1 cellular context compared by ENCODE assay signal in the genomic region with DNA sequence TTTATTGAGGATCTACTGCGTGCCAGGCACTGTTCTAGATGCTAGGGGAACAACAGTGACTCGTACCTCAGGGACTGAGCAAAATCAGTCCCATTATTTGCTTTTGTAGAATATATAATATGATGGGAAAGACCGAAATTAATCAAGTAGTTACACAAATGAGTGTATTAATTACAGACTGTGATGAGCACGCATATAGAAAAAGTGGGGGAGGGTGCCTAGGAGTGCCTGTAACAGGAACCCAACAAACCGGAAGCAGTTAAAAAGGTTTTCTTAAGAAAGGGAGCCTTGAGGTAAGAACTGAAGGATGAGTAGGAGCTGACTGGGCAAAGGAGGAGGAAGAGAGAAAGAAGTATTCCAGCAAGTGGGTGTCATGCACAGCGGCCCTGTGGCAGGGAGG.
TF ChIP-seq lines count a peak whose summit lies in the region.

No MANE protein-coding gene starts in this region.

TF ChIP-seq in K562, 482 proteins besides CTCF, POLR2A, EP300 and RAD21 (continued from another document):
- TF ChIP-seq, protein P1, sequence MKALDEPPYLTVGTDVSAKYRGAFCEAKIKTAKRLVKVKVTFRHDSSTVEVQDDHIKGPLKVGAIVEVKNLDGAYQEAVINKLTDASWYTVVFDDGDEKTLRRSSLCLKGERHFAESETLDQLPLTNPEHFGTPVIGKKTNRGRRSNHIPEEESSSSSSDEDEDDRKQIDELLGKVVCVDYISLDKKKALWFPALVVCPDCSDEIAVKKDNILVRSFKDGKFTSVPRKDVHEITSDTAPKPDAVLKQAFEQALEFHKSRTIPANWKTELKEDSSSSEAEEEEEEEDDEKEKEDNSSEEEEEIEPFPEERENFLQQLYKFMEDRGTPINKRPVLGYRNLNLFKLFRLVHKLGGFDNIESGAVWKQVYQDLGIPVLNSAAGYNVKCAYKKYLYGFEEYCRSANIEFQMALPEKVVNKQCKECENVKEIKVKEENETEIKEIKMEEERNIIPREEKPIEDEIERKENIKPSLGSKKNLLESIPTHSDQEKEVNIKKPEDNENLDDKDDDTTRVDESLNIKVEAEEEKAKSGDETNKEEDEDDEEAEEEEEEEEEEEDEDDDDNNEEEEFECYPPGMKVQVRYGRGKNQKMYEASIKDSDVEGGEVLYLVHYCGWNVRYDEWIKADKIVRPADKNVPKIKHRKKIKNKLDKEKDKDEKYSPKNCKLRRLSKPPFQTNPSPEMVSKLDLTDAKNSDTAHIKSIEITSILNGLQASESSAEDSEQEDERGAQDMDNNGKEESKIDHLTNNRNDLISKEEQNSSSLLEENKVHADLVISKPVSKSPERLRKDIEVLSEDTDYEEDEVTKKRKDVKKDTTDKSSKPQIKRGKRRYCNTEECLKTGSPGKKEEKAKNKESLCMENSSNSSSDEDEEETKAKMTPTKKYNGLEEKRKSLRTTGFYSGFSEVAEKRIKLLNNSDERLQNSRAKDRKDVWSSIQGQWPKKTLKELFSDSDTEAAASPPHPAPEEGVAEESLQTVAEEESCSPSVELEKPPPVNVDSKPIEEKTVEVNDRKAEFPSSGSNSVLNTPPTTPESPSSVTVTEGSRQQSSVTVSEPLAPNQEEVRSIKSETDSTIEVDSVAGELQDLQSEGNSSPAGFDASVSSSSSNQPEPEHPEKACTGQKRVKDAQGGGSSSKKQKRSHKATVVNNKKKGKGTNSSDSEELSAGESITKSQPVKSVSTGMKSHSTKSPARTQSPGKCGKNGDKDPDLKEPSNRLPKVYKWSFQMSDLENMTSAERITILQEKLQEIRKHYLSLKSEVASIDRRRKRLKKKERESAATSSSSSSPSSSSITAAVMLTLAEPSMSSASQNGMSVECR (CRISPR knock-in tag; IDR thresholded peaks at IDR 0.05) = no peak
- TF ChIP-seq E2F6 (IDR thresholded peaks at IDR 0.05; ENCODE audit: borderline replicate concordance in 1 of 2, extremely low read depth in 1 of 2, insufficient read depth in 1 of 2, insufficient read length in 1 of 2, low read depth in 1 of 2, low read length in 1 of 2, poor library complexity in 1 of 2, severe bottlenecking in 1 of 2) (no peak), ZNF592 (IDR thresholded peaks at IDR 0.05) (0 out of 2 replicates have a peak, but pooled peaks have one; percentile 10), ZNF586 (CRISPR knock-in tag; conservative IDR thresholded peaks at IDR 0.05) (no peak)
- TF ChIP-seq, protein P2, sequence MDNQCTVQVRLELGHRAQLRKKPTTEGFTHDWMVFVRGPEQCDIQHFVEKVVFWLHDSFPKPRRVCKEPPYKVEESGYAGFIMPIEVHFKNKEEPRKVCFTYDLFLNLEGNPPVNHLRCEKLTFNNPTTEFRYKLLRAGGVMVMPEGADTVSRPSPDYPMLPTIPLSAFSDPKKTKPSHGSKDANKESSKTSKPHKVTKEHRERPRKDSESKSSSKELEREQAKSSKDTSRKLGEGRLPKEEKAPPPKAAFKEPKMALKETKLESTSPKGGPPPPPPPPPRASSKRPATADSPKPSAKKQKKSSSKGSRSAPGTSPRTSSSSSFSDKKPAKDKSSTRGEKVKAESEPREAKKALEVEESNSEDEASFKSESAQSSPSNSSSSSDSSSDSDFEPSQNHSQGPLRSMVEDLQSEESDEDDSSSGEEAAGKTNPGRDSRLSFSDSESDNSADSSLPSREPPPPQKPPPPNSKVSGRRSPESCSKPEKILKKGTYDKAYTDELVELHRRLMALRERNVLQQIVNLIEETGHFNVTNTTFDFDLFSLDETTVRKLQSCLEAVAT (IDR thresholded peaks at IDR 0.05) = no peak
